In the genomic region with DNA sequence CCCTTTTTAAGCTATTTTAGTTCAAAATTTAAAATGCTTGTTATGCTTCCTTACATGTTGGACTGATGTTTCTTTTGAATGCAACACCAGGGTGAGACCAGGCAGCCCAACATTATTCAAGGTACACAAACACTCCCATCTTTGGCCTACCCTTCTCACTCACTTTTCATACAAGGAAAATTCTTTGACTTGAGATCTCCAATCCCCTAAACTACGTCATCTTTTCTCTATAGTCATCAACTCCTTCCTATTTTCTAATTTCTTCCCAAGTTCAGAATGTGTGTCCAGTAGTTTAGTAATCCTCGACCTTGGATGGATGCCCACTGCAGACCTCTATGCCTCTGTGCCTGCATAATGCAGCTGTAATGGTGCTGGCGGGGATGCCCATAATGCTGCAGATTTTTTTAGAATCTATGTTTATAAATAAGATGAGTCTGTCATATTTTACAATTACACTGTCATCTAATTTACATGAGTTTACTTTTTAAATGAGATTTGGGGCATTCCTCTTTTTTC, we compare ENCODE assay signal across 1 cellular context.
TF ChIP-seq lines count a peak whose summit lies in the region.

No MANE protein-coding gene starts in this region.

TF ChIP-seq in HepG2, 621 proteins besides CTCF, POLR2A, EP300 and RAD21 (continued from another document):
- TF ChIP-seq, protein P1, sequence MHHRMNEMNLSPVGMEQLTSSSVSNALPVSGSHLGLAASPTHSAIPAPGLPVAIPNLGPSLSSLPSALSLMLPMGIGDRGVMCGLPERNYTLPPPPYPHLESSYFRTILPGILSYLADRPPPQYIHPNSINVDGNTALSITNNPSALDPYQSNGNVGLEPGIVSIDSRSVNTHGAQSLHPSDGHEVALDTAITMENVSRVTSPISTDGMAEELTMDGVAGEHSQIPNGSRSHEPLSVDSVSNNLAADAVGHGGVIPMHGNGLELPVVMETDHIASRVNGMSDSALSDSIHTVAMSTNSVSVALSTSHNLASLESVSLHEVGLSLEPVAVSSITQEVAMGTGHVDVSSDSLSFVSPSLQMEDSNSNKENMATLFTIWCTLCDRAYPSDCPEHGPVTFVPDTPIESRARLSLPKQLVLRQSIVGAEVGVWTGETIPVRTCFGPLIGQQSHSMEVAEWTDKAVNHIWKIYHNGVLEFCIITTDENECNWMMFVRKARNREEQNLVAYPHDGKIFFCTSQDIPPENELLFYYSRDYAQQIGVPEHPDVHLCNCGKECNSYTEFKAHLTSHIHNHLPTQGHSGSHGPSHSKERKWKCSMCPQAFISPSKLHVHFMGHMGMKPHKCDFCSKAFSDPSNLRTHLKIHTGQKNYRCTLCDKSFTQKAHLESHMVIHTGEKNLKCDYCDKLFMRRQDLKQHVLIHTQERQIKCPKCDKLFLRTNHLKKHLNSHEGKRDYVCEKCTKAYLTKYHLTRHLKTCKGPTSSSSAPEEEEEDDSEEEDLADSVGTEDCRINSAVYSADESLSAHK (CRISPR knock-in tag; IDR thresholded peaks at IDR 0.05; ENCODE audit: borderline replicate concordance) = no peak
- peak; percentile 60 for TF ChIP-seq ATF7 (IDR thresholded peaks at IDR 0.05)
- TF ChIP-seq ATF7 (CRISPR knock-in tag; IDR thresholded peaks at IDR 0.05) = no peak
- TF ChIP-seq, protein P2, sequence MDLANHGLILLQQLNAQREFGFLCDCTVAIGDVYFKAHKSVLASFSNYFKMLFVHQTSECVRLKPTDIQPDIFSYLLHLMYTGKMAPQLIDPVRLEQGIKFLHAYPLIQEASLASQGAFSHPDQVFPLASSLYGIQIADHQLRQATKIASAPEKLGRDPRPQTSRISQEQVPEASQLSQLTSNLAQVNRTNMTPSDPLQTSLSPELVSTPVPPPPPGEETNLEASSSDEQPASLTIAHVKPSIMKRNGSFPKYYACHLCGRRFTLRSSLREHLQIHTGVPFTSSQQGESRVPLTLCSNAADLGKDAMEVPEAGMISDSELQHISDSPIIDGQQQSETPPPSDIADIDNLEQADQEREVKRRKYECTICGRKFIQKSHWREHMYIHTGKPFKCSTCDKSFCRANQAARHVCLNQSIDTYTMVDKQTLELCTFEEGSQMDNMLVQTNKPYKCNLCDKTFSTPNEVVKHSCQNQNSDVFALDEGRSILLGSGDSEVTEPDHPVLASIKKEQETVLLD (CRISPR knock-in tag; IDR thresholded peaks at IDR 0.05; ENCODE audit: low read depth) = no peak
- TF ChIP-seq, protein P3, sequence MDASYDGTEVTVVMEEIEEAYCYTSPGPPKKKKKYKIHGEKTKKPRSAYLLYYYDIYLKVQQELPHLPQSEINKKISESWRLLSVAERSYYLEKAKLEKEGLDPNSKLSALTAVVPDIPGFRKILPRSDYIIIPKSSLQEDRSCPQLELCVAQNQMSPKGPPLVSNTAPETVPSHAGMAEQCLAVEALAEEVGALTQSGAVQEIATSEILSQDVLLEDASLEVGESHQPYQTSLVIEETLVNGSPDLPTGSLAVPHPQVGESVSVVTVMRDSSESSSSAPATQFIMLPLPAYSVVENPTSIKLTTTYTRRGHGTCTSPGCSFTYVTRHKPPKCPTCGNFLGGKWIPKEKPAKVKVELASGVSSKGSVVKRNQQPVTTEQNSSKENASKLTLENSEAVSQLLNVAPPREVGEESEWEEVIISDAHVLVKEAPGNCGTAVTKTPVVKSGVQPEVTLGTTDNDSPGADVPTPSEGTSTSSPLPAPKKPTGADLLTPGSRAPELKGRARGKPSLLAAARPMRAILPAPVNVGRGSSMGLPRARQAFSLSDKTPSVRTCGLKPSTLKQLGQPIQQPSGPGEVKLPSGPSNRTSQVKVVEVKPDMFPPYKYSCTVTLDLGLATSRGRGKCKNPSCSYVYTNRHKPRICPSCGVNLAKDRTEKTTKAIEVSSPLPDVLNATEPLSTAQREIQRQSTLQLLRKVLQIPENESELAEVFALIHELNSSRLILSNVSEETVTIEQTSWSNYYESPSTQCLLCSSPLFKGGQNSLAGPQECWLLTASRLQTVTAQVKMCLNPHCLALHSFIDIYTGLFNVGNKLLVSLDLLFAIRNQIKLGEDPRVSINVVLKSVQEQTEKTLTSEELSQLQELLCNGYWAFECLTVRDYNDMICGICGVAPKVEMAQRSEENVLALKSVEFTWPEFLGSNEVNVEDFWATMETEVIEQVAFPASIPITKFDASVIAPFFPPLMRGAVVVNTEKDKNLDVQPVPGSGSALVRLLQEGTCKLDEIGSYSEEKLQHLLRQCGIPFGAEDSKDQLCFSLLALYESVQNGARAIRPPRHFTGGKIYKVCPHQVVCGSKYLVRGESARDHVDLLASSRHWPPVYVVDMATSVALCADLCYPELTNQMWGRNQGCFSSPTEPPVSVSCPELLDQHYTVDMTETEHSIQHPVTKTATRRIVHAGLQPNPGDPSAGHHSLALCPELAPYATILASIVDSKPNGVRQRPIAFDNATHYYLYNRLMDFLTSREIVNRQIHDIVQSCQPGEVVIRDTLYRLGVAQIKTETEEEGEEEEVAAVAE (CRISPR knock-in tag; IDR thresholded peaks at IDR 0.05; ENCODE audit: borderline replicate concordance) = no peak
- TF ChIP-seq, protein P4, sequence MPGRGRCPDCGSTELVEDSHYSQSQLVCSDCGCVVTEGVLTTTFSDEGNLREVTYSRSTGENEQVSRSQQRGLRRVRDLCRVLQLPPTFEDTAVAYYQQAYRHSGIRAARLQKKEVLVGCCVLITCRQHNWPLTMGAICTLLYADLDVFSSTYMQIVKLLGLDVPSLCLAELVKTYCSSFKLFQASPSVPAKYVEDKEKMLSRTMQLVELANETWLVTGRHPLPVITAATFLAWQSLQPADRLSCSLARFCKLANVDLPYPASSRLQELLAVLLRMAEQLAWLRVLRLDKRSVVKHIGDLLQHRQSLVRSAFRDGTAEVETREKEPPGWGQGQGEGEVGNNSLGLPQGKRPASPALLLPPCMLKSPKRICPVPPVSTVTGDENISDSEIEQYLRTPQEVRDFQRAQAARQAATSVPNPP (CRISPR knock-in tag; IDR thresholded peaks at IDR 0.05) = no peak
- peak; percentile 64 for TF ChIP-seq CREB1 (IDR thresholded peaks at IDR 0.05)
- TF ChIP-seq CREB1 (CRISPR knock-in tag; IDR thresholded peaks at IDR 0.05) = no peak
- TF ChIP-seq BRD4 (CRISPR knock-in tag; IDR thresholded peaks at IDR 0.05) = no peak
- no peak for TF ChIP-seq HCFC1 (IDR thresholded peaks at IDR 0.05; ENCODE audit: low read depth, low read length)
